Comparison of ENCODE assay signal across 17 cellular contexts in genomic region chr2:43027103-43027482, GRCh38.
DNase-seq lines count a peak whose midpoint lies in the region; ATAC-seq and TF ChIP-seq lines count a peak whose summit lies in the region.
"Had no signal": no experiment of that assay in that cellular context is flagged by ENCODE, and none has a peak within 500 bp of the region (broad histone marks: within the 10 kb centered on the region; RNA-seq: fewer than 3 reads in every experiment).

No MANE protein-coding gene starts in this region.

- no peak for TF ChIP-seq CTCF in left ventricle myocardium inferior (IDR thresholded peaks at IDR 0.05; ENCODE audit: borderline replicate concordance)

- peaks cover 7 to 9% of the 10 kb centered on the region in 2 donors for H3K9me3 Mint-ChIP-seq in stimulated activated naive CD8-positive, alpha-beta T cell treated with anti-CD3 and anti-CD28 coated beads, Interleukin-15, amount 100 ng/mL, for 72 hours

- H3K4me3 Mint-ChIP-seq in stimulated activated naive CD8-positive, alpha-beta T cell treated with anti-CD3 and anti-CD28 coated beads, Interleukin-15, amount 100 ng/mL, for 72 hours = no peak overlapping the region
- H3K4me3 Mint-ChIP-seq: T-cell had no signal

- no peak overlapping the region for H3K4me3 ChIP-seq in left ventricle myocardium inferior
- H3K4me3 ChIP-seq in trophoblast cell (ENCODE audit: low read depth, low read length) = no peak overlapping the region
- H3K4me3 ChIP-seq: K562 had no signal

- DNase-seq in stimulated activated naive CD8-positive, alpha-beta T cell treated with anti-CD3 and anti-CD28 coated beads, Interleukin-15, amount 100 ng/mL, for 72 hours = no peak
- no peak for DNase-seq in stimulated activated naive CD8-positive, alpha-beta T cell treated with anti-CD3 and anti-CD28 coated beads, Interleukin-15, Interleukin-2, amounts not matched to agents 100 U/mL and 50 U/mL, for 24 hours
- DNase-seq in left ventricle myocardium inferior (no peak), trophoblast cell (no peak), iPS-NIHi7 (ENCODE audit: extremely low spot score) (no peak), kidney glomerular epithelial cell (lab: John Stamatoyannopoulos, UW) (no peak)
- no peak for DNase-seq in activated effector memory CD4-positive, alpha-beta T cell treated with anti-CD3 and anti-CD28 coated beads, Interleukin-2, amount 50 U/mL, for 16 hours
- DNase-seq: activated CD4-positive, CD25-positive, alpha-beta regulatory T cell; activated gamma-delta T cell treated with Interleukin-2 at 50 U/mL for 16 hours; HCEC 1CT; midbrain; NCI-H1436; NCI-H345; T-cell had no signal

- H3K18ac ChIP-seq in trophoblast cell (ENCODE audit: low read length) = peak overlapping the region; percentile 69

- no peak overlapping the region for H2AFZ ChIP-seq in trophoblast cell (ENCODE audit: insufficient read depth, low read length, poor library complexity)
- H2AFZ ChIP-seq: parathyroid adenoma had no signal

- no CpG with 5 or more reads among the region's 7 CpGs for WGBS in trophoblast cell (ENCODE audit: extremely low coverage, insufficient coverage, insufficient read length)

- H3K14ac ChIP-seq in trophoblast cell (ENCODE audit: low read length) = peak overlapping the region; percentile 37

- H3K4ac ChIP-seq in trophoblast cell (ENCODE audit: low read depth, low read length) = no peak overlapping the region

- H2AK5ac ChIP-seq in trophoblast cell (ENCODE audit: low read length) = peak overlapping the region; percentile 72

- intact Hi-C loops in left ventricle myocardium inferior (cut with micrococcal nuclease) = loop anchor here (5.0 kb wide), 1 partner anchor 200 kb away; the partner anchor contains the start of gene ZFP36L2

- H3K9me3 ChIP-seq in left ventricle myocardium inferior (replicated peaks) (peaks cover 2% of the 10 kb centered on the region), trophoblast cell (ENCODE audit: insufficient read depth, low read depth, low read length) (peaks cover 1% of the 10 kb centered on the region)

- H3K79me1 ChIP-seq in trophoblast cell (ENCODE audit: low read length) = peaks cover 23% of the 10 kb centered on the region

- no peak overlapping the region for H3K23ac ChIP-seq in trophoblast cell (ENCODE audit: low read length)

- H3K79me2 ChIP-seq in trophoblast cell (ENCODE audit: control insufficient read depth, insufficient read depth, low read length, poor library complexity) = no peaks in the 10 kb centered on the region
- H3K79me2 ChIP-seq: parathyroid adenoma had no signal

- H3K4me1 ChIP-seq in left ventricle myocardium inferior (peaks cover 33% of the 10 kb centered on the region), trophoblast cell (ENCODE audit: control insufficient read depth in 1 of 2, insufficient read depth in 2 of 2, low read length in 2 of 2) (peaks cover 2 to 8% of the 10 kb centered on the region in 2 experiments)
- H3K4me1 ChIP-seq: parathyroid adenoma had no signal

- peak overlapping the region; percentile 29 for H2BK120ac ChIP-seq in trophoblast cell (ENCODE audit: insufficient read depth, low read length, poor library complexity)

- peaks cover 35% of the 10 kb centered on the region for H3K4me1 Mint-ChIP-seq in stimulated activated naive CD8-positive, alpha-beta T cell treated with anti-CD3 and anti-CD28 coated beads, Interleukin-15, amount 100 ng/mL, for 72 hours

- H2BK12ac ChIP-seq in trophoblast cell (ENCODE audit: low read length) = peak overlapping the region; percentile 84

- H3K9ac ChIP-seq in trophoblast cell (ENCODE audit: low read length) = no peak overlapping the region
- H3K9ac ChIP-seq: parathyroid adenoma had no signal

- H3K27ac Mint-ChIP-seq in stimulated activated naive CD8-positive, alpha-beta T cell treated with anti-CD3 and anti-CD28 coated beads, Interleukin-15, amount 100 ng/mL, for 72 hours = no peak overlapping the region
- H3K27ac Mint-ChIP-seq: T-cell had no signal

- H3K27me3 ChIP-seq in left ventricle myocardium inferior (ENCODE audit: low read depth) (no peaks in the 10 kb centered on the region), trophoblast cell (ENCODE audit: insufficient read depth, low read length) (no peaks in the 10 kb centered on the region)

- H3K27me3 Mint-ChIP-seq in stimulated activated naive CD8-positive, alpha-beta T cell treated with anti-CD3 and anti-CD28 coated beads, Interleukin-15, amount 100 ng/mL, for 72 hours = no peaks in the 10 kb centered on the region
- H3K27me3 Mint-ChIP-seq: T-cell had no signal

- H3K36me3 ChIP-seq in left ventricle myocardium inferior = no peaks in the 10 kb centered on the region
- H3K36me3 ChIP-seq in trophoblast cell (ENCODE audit: control insufficient read depth in 1 of 2, insufficient read depth in 2 of 2, low read length in 2 of 2) = no peaks in the 10 kb centered on the region

- H4K12ac ChIP-seq in trophoblast cell (ENCODE audit: low read depth, low read length) = no peak overlapping the region

- H3K27ac ChIP-seq in left ventricle myocardium inferior (replicated peaks) (peak overlapping the region; percentile 39), trophoblast cell (ENCODE audit: low read depth, low read length) (no peak overlapping the region)
- H3K27ac ChIP-seq: parathyroid adenoma had no signal

- ATAC-seq in stimulated activated naive CD8-positive, alpha-beta T cell treated with anti-CD3 and anti-CD28 coated beads, Interleukin-15, amount 100 ng/mL, for 72 hours = peak; percentile 40
- ATAC-seq in stimulated activated naive CD8-positive, alpha-beta T cell treated with anti-CD3 and anti-CD28 coated beads, Interleukin-15, Interleukin-2, amounts not matched to agents 100 U/mL and 50 U/mL, for 24 hours = no peak
- ATAC-seq in activated CD4-positive, CD25-positive, alpha-beta regulatory T cell treated with anti-CD3 and anti-CD28 coated beads, Interleukin-2, amount 50 U/mL, for 24 hours = no peak
- ATAC-seq: K562, T-cell had no signal

- no peak overlapping the region for H2BK5ac ChIP-seq in trophoblast cell (ENCODE audit: low read depth, low read length, poor library complexity)

- no peak overlapping the region for H3K4me2 ChIP-seq in trophoblast cell (ENCODE audit: low read length)

- H4K8ac ChIP-seq in trophoblast cell (ENCODE audit: low read depth, low read length) = no peak overlapping the region

- peak overlapping the region; percentile 51 for H4K91ac ChIP-seq in trophoblast cell (ENCODE audit: low read depth, low read length)
